Comparison of ENCODE assay signal across 32 cellular contexts in the genomic region with DNA sequence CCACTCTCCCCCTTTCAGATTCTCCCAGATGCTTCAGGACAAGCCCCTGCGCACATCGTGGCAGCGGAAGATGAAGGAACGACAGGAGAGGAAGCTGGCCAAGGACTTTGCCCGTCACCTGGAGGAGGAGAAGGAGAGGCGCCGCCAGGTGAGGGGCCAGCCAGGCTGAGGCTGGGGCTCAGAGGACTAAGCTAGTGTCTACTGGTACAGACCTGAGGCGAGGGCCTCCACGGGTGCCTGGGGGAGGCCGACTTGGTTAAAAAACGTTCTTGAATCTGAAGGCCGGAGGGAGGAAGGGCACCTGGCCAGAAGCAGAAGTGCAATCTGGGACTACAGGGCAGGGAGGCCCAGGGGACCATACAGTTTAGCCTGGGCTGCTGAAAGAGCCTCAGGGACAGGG. TPM values are rescaled to one million over a fixed set of nuclear protein-coding genes. Genes with fewer than 3 reads are reported as not detected.
"Had no signal": no experiment of that assay in that cellular context is flagged by ENCODE, and none has a peak within 500 bp of the region (broad histone marks: within the 10 kb centered on the region; RNA-seq: fewer than 3 reads in every experiment).

No MANE protein-coding gene starts in this region.

- H3K27me3 ChIP-seq: left lung, neutrophil, right atrium auricular region, spleen, suprapubic skin, tibial artery, upper lobe of right lung had no signal

- H3K9me3 ChIP-seq: left lung, neutrophil, right atrium auricular region, spleen, suprapubic skin, thoracic aorta, tibial artery, upper lobe of right lung had no signal

- H3K9ac ChIP-seq: neural progenitor cell had no signal

- DNase-seq: hypothalamus; immature natural killer cell; kidney; left colon; left lung; mesendoderm; naive B cell; natural killer cell; nephron progenitor cell; occipital lobe; spleen; stimulated activated CD4-positive, alpha-beta T cell treated with anti-CD3 and anti-CD28 coated beads, Interleukin-4, amount 100 ng/mL, for 24 hours; stimulated activated naive CD4-positive, alpha-beta T cell; tibial artery; trophoblast cell; upper lobe of right lung had no signal

- H3K4me3 ChIP-seq: left lung, lung, neural progenitor cell, right atrium auricular region, skin epidermis, spleen, suprapubic skin, thoracic aorta, tibial artery, upper lobe of right lung had no signal

- H2AFZ ChIP-seq: neural progenitor cell had no signal

- H3K4me2 ChIP-seq: neural progenitor cell had no signal

- H3K27ac ChIP-seq: left lung, neural progenitor cell, neutrophil, right atrium auricular region, skin epidermis, spleen, suprapubic skin, thoracic aorta, tibial artery, upper lobe of right lung had no signal

- FAIRE-seq: islet of Langerhans, kidney, urothelium cell line had no signal

- ATAC-seq: left colon; left lung; sciatic nerve; stimulated activated effector memory CD8-positive, alpha-beta T cell treated with anti-CD3 and anti-CD28 coated beads, Interleukin-12 subunit alpha, Interleukin-12 subunit beta, amount 100 ng/mL, for 72 hours; upper lobe of right lung had no signal

- H3K36me3 ChIP-seq: neural progenitor cell, neutrophil had no signal

RNA-seq across cellular contexts. Expression of a gene that starts 7.8 kb away (rescaled TPM):
- total RNA-seq: renal cortical epithelial cell had no signal

RNA-seq across cellular contexts. Expression of a gene that starts 19.4 kb away (rescaled TPM):
- total RNA-seq: kidney, left lung, lung, mononuclear cell, occipital lobe, osteocyte, progenitor cell of endocrine pancreas, pulmonary artery endothelial cell, renal cortical epithelial cell, right atrium auricular region, spleen, thoracic aorta, upper lobe of right lung had no signal
- polyA plus RNA-seq: immature natural killer cell had no signal
